Comparison of ENCODE assay signal across 25 cellular contexts in the genomic region with DNA sequence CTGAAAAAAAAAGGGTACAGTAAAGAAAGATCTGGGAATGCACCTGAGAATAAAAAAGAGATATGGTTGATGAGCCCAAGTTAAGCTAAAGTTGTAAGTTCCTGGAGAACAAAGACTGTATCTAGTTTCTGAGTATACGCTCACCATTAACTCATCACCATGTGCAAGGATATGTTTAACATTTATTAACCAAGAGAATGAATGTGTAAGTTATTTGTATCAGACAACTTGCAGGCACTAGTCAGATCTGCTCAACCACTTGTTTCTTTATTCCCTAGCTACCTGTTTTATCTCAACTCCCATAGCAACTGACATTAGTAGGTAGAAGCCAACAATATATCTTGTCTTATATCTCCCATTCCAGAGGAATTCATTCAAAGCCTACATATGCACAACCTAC.
DNase-seq lines count a peak whose midpoint lies in the region; ATAC-seq and FAIRE-seq lines count a peak whose summit lies in the region.
"Had no signal": no experiment of that assay in that cellular context is flagged by ENCODE, and none has a peak within 500 bp of the region (broad histone marks: within the 10 kb centered on the region; RNA-seq: fewer than 3 reads in every experiment).

No MANE protein-coding gene starts in this region.

- H3K4me3 ChIP-seq in HAP-1: no peak overlapping the region
- H3K4me3 ChIP-seq: GM12878 had no signal

- in situ Hi-C loops in Caki2 (cut with HindIII; ENCODE audit: low pct_unique_long_range_greater_than_20kb, low sequenced_read_pairs) (no loop called here), HAP-1 (cut with MboI; ENCODE audit: low sequenced_read_pairs) (no loop called here)

- H3K4me1 ChIP-seq in HAP-1: no peaks in the 10 kb centered on the region
- H3K4me1 ChIP-seq: BE2C, Caco-2 had no signal

- no peaks in the 10 kb centered on the region for H3K36me3 ChIP-seq in HAP-1 (replicated peaks)
- H3K36me3 ChIP-seq: BE2C had no signal

- DNase-seq in Caki2 (ENCODE audit: low read depth) (peak; percentile 10), RCC 7860 (ENCODE audit: low spot score) (peak; percentile 8), NCI-H1048 (lab: John Stamatoyannopoulos, UW) (no peak), HAP-1 (ENCODE audit: low spot score in 2 of 2) (no peak), DMS53 treated with DMSO at 0.1 percent for 48 hours (lab: John Stamatoyannopoulos, UW; ENCODE audit: unreplicated experiment) (no peak)
- DNase-seq: 8988T; BE2C; Caco-2; CD4-positive, CD25-positive, alpha-beta regulatory T cell; DMS153; GF-D8; H7; Karpas-422; NCI-H1436 treated with DMSO at 0.1 percent for 48 hours; NCI-H2029; NCI-H2171 treated with DMSO at 0.1 percent for 48 hours; NCI-H510A treated with DMSO at 0.1 percent for 48 hours; NCI-H774; RPMI8226; SHP77 treated with DMSO at 0.1 percent for 48 hours; SK-N-SH had no signal

- no peaks in the 10 kb centered on the region for H3K9me3 ChIP-seq in HAP-1
- H3K9me3 ChIP-seq: BE2C, Caco-2, SK-N-SH had no signal

- ATAC-seq in GM19467 (IDR thresholded peaks at IDR 0.05; ENCODE audit: unreplicated experiment): peak; percentile 74
- peak; percentile 74 for ATAC-seq in HG03159 (IDR thresholded peaks at IDR 0.05; ENCODE audit: unreplicated experiment)
- ATAC-seq in GM18867 (IDR thresholded peaks at IDR 0.05; ENCODE audit: unreplicated experiment): no peak
- ATAC-seq: GM12878 had no signal

- no peak for FAIRE-seq in RCC 7860 (lab: Jason Lieb, UNC)
- FAIRE-seq: GM12878 had no signal

- H3K27me3 ChIP-seq in HAP-1 (ENCODE audit: low read depth): no peaks in the 10 kb centered on the region; the same call in 1 of the 2 replicates
- H3K27me3 ChIP-seq: BE2C had no signal

Comparison
In these comparisons a context has a peak if more than half of its experiments do, and no peak if none do; other contexts are left out.
1. DNase-seq: peak in Caki2 (single experiment) and RCC 7860 (single experiment); none in NCI-H1048 (single experiment), HAP-1 (0 of 2) and DMS53 treated with DMSO at 0.1 percent for 48 hours (single experiment).